Comparison of ENCODE assay signal across 2 cellular contexts in genomic region chr7:23055582-23056178, GRCh38.
TF ChIP-seq lines count a peak whose summit lies in the region.

No MANE protein-coding gene starts in this region.

TF ChIP-seq in A549, 52 proteins besides CTCF, POLR2A, EP300 and RAD21:
- TF ChIP-seq SMC3 (IDR thresholded peaks at IDR 0.05), result peak; percentile 90
- no peak for TF ChIP-seq JUN (IDR thresholded peaks at IDR 0.05)
- no peak for TF ChIP-seq HEYL (CRISPR knock-in tag; IDR thresholded peaks at IDR 0.05)
- no peak for TF ChIP-seq NR3C1 (IDR thresholded peaks at IDR 0.05)
- TF ChIP-seq, protein P1, sequence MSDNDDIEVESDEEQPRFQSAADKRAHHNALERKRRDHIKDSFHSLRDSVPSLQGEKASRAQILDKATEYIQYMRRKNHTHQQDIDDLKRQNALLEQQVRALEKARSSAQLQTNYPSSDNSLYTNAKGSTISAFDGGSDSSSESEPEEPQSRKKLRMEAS (IDR thresholded peaks at IDR 0.05), result no peak
- TF ChIP-seq KDM5A (IDR thresholded peaks at IDR 0.05), result no peak
- TF ChIP-seq CEBPB (IDR thresholded peaks at IDR 0.05), result no peak
- no peak for TF ChIP-seq CHD2 (IDR thresholded peaks at IDR 0.05; ENCODE audit: low read length, partially characterized antibody)
- no peak for TF ChIP-seq ELK1 (IDR thresholded peaks at IDR 0.05; ENCODE audit: low read depth, low read length)

TF ChIP-seq in endothelial cell of umbilical vein, 7 proteins besides CTCF, POLR2A, EP300 and RAD21:
- TF ChIP-seq, protein P1 (IDR thresholded peaks at IDR 0.05; ENCODE audit: insufficient read depth, insufficient read length), result no peak
- no peak for TF ChIP-seq MYC (IDR thresholded peaks at IDR 0.05; ENCODE audit: low read depth, low read length)
- TF ChIP-seq GATA2 (IDR thresholded peaks at IDR 0.05; ENCODE audit: insufficient read depth, insufficient read length, low read depth, low read length), result peak; percentile 56
